Comparison of ENCODE assay signal across 19 cellular contexts in the genomic region with DNA sequence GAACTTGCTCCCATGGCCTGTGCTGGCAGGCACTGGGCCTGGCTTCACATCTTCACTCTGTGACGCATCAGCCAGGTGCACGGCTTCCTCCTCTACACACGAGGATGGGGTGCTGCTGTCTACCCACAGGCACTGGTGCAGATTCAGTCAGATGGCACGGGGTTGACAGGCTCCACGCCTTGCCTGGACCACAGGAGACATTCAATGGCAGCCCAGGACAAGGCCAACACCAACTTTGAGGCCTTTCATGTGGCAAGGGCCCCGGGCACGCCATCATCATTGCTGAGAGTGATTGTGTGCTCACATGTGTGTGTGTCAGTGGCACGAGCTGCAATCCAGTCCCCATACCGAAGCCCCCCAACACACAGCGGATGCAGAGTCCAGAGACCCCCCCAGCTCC.
DNase-seq lines count a peak whose midpoint lies in the region; ATAC-seq and TF ChIP-seq lines count a peak whose summit lies in the region.
"Had no signal": no experiment of that assay in that cellular context is flagged by ENCODE, and none has a peak within 500 bp of the region (broad histone marks: within the 10 kb centered on the region; RNA-seq: fewer than 3 reads in every experiment).

No MANE protein-coding gene starts in this region.

- no peaks in the 10 kb centered on the region for H3K9me3 ChIP-seq in suprapubic skin

- no peaks in the 10 kb centered on the region for H3K36me3 Mint-ChIP-seq in activated T-cell treated with anti-CD3 and anti-CD28 coated beads, Interleukin-2, amount 50 U/mL, for 24 hours (ENCODE audit: low read depth)
- H3K36me3 Mint-ChIP-seq in activated T-cell treated with anti-CD3 and anti-CD28 coated beads, Interleukin-2, amount 50 U/mL, for 4 hours (ENCODE audit: insufficient read depth), result no peaks in the 10 kb centered on the region
- no peaks in the 10 kb centered on the region for H3K36me3 Mint-ChIP-seq in HFFc6 (ENCODE audit: low read depth)
- no peaks in the 10 kb centered on the region for H3K36me3 Mint-ChIP-seq in stimulated activated effector memory CD8-positive, alpha-beta T cell treated with anti-CD3 and anti-CD28 coated beads, Interleukin-12 subunit alpha, Interleukin-12 subunit beta, amount 100 ng/mL, for 72 hours
- H3K36me3 Mint-ChIP-seq: CD4-positive, CD25-positive, alpha-beta regulatory T cell had no signal

- POLR2A ChIA-PET in HEK293T (lab: Yijun Ruan, JAX), result interaction anchor here (0.5 kb wide), 1 partner anchor 1679 kb away, joined by 3 read pairs; no protein-coding TSS in a partner anchor

- no peaks in the 10 kb centered on the region for H3K9me3 Mint-ChIP-seq in activated T-cell treated with anti-CD3 and anti-CD28 coated beads, Interleukin-2, amount 50 U/mL, for 24 hours
- no peaks in the 10 kb centered on the region for H3K9me3 Mint-ChIP-seq in activated T-cell treated with anti-CD3 and anti-CD28 coated beads, Interleukin-2, amount 50 U/mL, for 4 hours
- no peaks in the 10 kb centered on the region; the same call in 1 of the 2 replicates for H3K9me3 Mint-ChIP-seq in HFFc6
- no peaks in the 10 kb centered on the region for H3K9me3 Mint-ChIP-seq in stimulated activated effector memory CD8-positive, alpha-beta T cell treated with anti-CD3 and anti-CD28 coated beads, Interleukin-12 subunit alpha, Interleukin-12 subunit beta, amount 100 ng/mL, for 72 hours
- H3K9me3 Mint-ChIP-seq: H9 had no signal

- no peak overlapping the region for H3K4me3 ChIP-seq in suprapubic skin
- H3K4me3 ChIP-seq: GM12878 had no signal

- TF ChIP-seq EP300 in suprapubic skin (IDR thresholded peaks at IDR 0.05), result no peak

- WGBS in suprapubic skin, result 85% methylated on average over 8 of the region's 10 CpGs

- peaks cover 34% of the 10 kb centered on the region for H3K4me1 Mint-ChIP-seq in activated T-cell treated with anti-CD3 and anti-CD28 coated beads, Interleukin-2, amount 50 U/mL, for 24 hours (ENCODE audit: low read depth)
- H3K4me1 Mint-ChIP-seq in activated T-cell treated with anti-CD3 and anti-CD28 coated beads, Interleukin-2, amount 50 U/mL, for 4 hours (ENCODE audit: low read depth), result peaks cover 42% of the 10 kb centered on the region
- peaks cover 15% of the 10 kb centered on the region for H3K4me1 Mint-ChIP-seq in HFFc6 (ENCODE audit: low read depth)
- peaks cover 26% of the 10 kb centered on the region for H3K4me1 Mint-ChIP-seq in stimulated activated effector memory CD8-positive, alpha-beta T cell treated with anti-CD3 and anti-CD28 coated beads, Interleukin-12 subunit alpha, Interleukin-12 subunit beta, amount 100 ng/mL, for 72 hours

- CTCF ChIA-PET in HEK293T (lab: Yijun Ruan, JAX), result no interaction called here

- H3K27me3 ChIP-seq in suprapubic skin, result peaks cover 3% of the 10 kb centered on the region

- H3K4me3 Mint-ChIP-seq in activated T-cell treated with anti-CD3 and anti-CD28 coated beads, Interleukin-2, amount 50 U/mL, for 24 hours, result no peak overlapping the region
- no peak overlapping the region for H3K4me3 Mint-ChIP-seq in activated T-cell treated with anti-CD3 and anti-CD28 coated beads, Interleukin-2, amount 50 U/mL, for 4 hours
- H3K4me3 Mint-ChIP-seq in HFFc6, result no peak overlapping the region
- H3K4me3 Mint-ChIP-seq in stimulated activated effector memory CD8-positive, alpha-beta T cell treated with anti-CD3 and anti-CD28 coated beads, Interleukin-12 subunit alpha, Interleukin-12 subunit beta, amount 100 ng/mL, for 72 hours, result no peak overlapping the region
- H3K4me3 Mint-ChIP-seq: CD4-positive, CD25-positive, alpha-beta regulatory T cell; H9 had no signal

- no peak overlapping the region for H3K27ac ChIP-seq in suprapubic skin
- H3K27ac ChIP-seq: HL-60 had no signal

- TF ChIP-seq CTCF in suprapubic skin (IDR thresholded peaks at IDR 0.05) (no peak), HFFc6 (IDR thresholded peaks at IDR 0.05) (no peak)

- peaks cover 22% of the 10 kb centered on the region for H3K4me1 ChIP-seq in suprapubic skin

- TF ChIP-seq POLR2A in suprapubic skin (IDR thresholded peaks at IDR 0.05), result no peak

- DNase-seq in activated T-cell treated with anti-CD3 and anti-CD28 coated beads, Interleukin-2, amount 50 U/mL, for 24 hours, result peak; percentile 22
- no peak for DNase-seq in activated T-cell treated with anti-CD3 and anti-CD28 coated beads, Interleukin-2, amount 50 U/mL, for 4 hours
- DNase-seq in SHP77 (lab: John Stamatoyannopoulos, UW), result peak; percentile 92 to 96
- peak; percentile 55 for DNase-seq in mesenteric fat pad (ENCODE audit: low spot score)
- DNase-seq in suprapubic skin (ENCODE audit: low spot score in 2 of 2), result peak; percentile 52 to 56
- DNase-seq in HFFc6, result no peak
- no peak for DNase-seq in stimulated activated effector memory CD8-positive, alpha-beta T cell treated with anti-CD3 and anti-CD28 coated beads, Interleukin-12 subunit alpha, Interleukin-12 subunit beta, amount 100 ng/mL, for 72 hours (ENCODE audit: low spot score in 2 of 2)
- no peak for DNase-seq in HEK293T (ENCODE audit: extremely low spot score)
- DNase-seq: CD4-positive, CD25-positive, alpha-beta regulatory T cell; DMS79 treated with DMSO at 0.1 percent for 48 hours; Kasumi-1; NCI-H1930; NCI-H226; NCI-H510A treated with DMSO at 0.1 percent for 48 hours; NCI-H82; OCI-M1 had no signal

- no peak for ATAC-seq in activated T-cell treated with anti-CD3 and anti-CD28 coated beads, Interleukin-2, amount 50 U/mL, for 4 hours
- ATAC-seq in stimulated activated effector memory CD8-positive, alpha-beta T cell treated with anti-CD3 and anti-CD28 coated beads, Interleukin-12 subunit alpha, Interleukin-12 subunit beta, amount 100 ng/mL, for 72 hours, result no peak
- ATAC-seq: GM12878 had no signal

- H3K27me3 Mint-ChIP-seq in activated T-cell treated with anti-CD3 and anti-CD28 coated beads, Interleukin-2, amount 50 U/mL, for 24 hours, result peaks cover 42% of the 10 kb centered on the region
- H3K27me3 Mint-ChIP-seq in activated T-cell treated with anti-CD3 and anti-CD28 coated beads, Interleukin-2, amount 50 U/mL, for 4 hours (ENCODE audit: low read depth), result peaks cover 32% of the 10 kb centered on the region
- H3K27me3 Mint-ChIP-seq in HFFc6 (ENCODE audit: insufficient read depth), result peaks cover 32% of the 10 kb centered on the region

- H3K36me3 ChIP-seq in suprapubic skin, result no peaks in the 10 kb centered on the region

- H3K27ac Mint-ChIP-seq in activated T-cell treated with anti-CD3 and anti-CD28 coated beads, Interleukin-2, amount 50 U/mL, for 24 hours, result no peak overlapping the region
- H3K27ac Mint-ChIP-seq in HFFc6, result no peak overlapping the region
- H3K27ac Mint-ChIP-seq in stimulated activated effector memory CD8-positive, alpha-beta T cell treated with anti-CD3 and anti-CD28 coated beads, Interleukin-12 subunit alpha, Interleukin-12 subunit beta, amount 100 ng/mL, for 72 hours, result no peak overlapping the region
- H3K27ac Mint-ChIP-seq: CD4-positive, CD25-positive, alpha-beta regulatory T cell had no signal

TF ChIP-seq in HEK293T, 16 proteins besides CTCF, POLR2A, EP300 and RAD21:
- TF ChIP-seq BHLHE40 (IDR thresholded peaks at IDR 0.05; ENCODE audit: borderline replicate concordance), result no peak
- no peak for TF ChIP-seq HDGF (IDR thresholded peaks at IDR 0.05; ENCODE audit: borderline replicate concordance)
- no peak for TF ChIP-seq NFRKB (IDR thresholded peaks at IDR 0.05)
- TF ChIP-seq ARNT (IDR thresholded peaks at IDR 0.05), result no peak
- no peak for TF ChIP-seq CTBP1 (IDR thresholded peaks at IDR 0.05; ENCODE audit: borderline replicate concordance)
- TF ChIP-seq, protein P1, sequence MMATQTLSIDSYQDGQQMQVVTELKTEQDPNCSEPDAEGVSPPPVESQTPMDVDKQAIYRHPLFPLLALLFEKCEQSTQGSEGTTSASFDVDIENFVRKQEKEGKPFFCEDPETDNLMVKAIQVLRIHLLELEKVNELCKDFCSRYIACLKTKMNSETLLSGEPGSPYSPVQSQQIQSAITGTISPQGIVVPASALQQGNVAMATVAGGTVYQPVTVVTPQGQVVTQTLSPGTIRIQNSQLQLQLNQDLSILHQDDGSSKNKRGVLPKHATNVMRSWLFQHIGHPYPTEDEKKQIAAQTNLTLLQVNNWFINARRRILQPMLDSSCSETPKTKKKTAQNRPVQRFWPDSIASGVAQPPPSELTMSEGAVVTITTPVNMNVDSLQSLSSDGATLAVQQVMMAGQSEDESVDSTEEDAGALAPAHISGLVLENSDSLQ (IDR thresholded peaks at IDR 0.05), result no peak
- TF ChIP-seq ZNF384 (IDR thresholded peaks at IDR 0.05), result no peak

Comparison
In these comparisons a context has a peak if more than half of its experiments do, and no peak if none do; other contexts are left out.
1. DNase-seq: peak in activated T-cell treated with anti-CD3 and anti-CD28 coated beads, Interleukin-2, amount 50 U/mL, for 24 hours (single experiment), SHP77 (2 of 2), mesenteric fat pad (single experiment) and suprapubic skin (2 of 2); none in activated T-cell treated with anti-CD3 and anti-CD28 coated beads, Interleukin-2, amount 50 U/mL, for 4 hours (single experiment), HFFc6 (single experiment), stimulated activated effector memory CD8-positive, alpha-beta T cell treated with anti-CD3 and anti-CD28 coated beads, Interleukin-12 subunit alpha, Interleukin-12 subunit beta, amount 100 ng/mL, for 72 hours (0 of 2) and HEK293T (single experiment).